ENCODE assay signal across 23 cellular contexts in genomic region chr1:1463312-1463711, GRCh38. TPM values are rescaled to one million over a fixed set of nuclear protein-coding genes. Genes with fewer than 3 reads are reported as not detected.
"Had no signal": no experiment of that assay in that cellular context is flagged by ENCODE, and none has a peak within 500 bp of the region (broad histone marks: within the 10 kb centered on the region; RNA-seq: fewer than 3 reads in every experiment).

No MANE protein-coding gene starts in this region.

- H2AFZ ChIP-seq: hepatocyte had no signal

- H3K36me3 ChIP-seq: colonic mucosa, esophagus muscularis mucosa, gastroesophageal sphincter, heart left ventricle, prostate gland, spleen, suprapubic skin, transverse colon, upper lobe of right lung, uterus had no signal

- H3K4me2 ChIP-seq: hepatocyte had no signal

- DNase-seq: colonic mucosa; effector CD8-positive, alpha-beta T cell; endodermal cell; foreskin keratinocyte; heart left ventricle; kidney; mesenchymal stem cell; mucosa of descending colon; nucleus accumbens; spleen; stimulated activated CD4-positive, alpha-beta T cell treated with anti-CD3 and anti-CD28 coated beads, Interleukin-2, amount 100 ng/mL, for 48 hours; stimulated activated naive CD4-positive, alpha-beta T cell; stimulated activated naive CD8-positive, alpha-beta T cell treated with anti-CD3 and anti-CD28 coated beads, Interleukin-15, amount 100 ng/mL, for 72 hours; upper lobe of right lung; uterus had no signal

- H3K27me3 ChIP-seq: colonic mucosa, foreskin keratinocyte, gastroesophageal sphincter, heart left ventricle, hepatocyte, transverse colon, upper lobe of right lung, uterus had no signal

- H3K4me3 ChIP-seq: colonic mucosa, gastroesophageal sphincter, hepatocyte, mucosa of descending colon, suprapubic skin, transverse colon had no signal

- H3K4me1 ChIP-seq: colonic mucosa, gastroesophageal sphincter, prostate gland, suprapubic skin, uterus had no signal

- H3K9me3 ChIP-seq: colonic mucosa, esophagus muscularis mucosa, gastroesophageal sphincter, heart left ventricle, mucosa of descending colon, prostate gland, spleen, suprapubic skin, transverse colon, upper lobe of right lung, uterus had no signal

- H3K79me2 ChIP-seq: hepatocyte had no signal

- H3K27ac ChIP-seq: colonic mucosa, esophagus muscularis mucosa, foreskin keratinocyte, hepatocyte, skin epidermis, suprapubic skin, upper lobe of right lung, uterus had no signal

RNA-seq across cellular contexts. Expression of gene ANKRD65, which starts 42.2 kb away (rescaled TPM):
- total RNA-seq: natural killer cell treated with Interleukin-12 subunit alpha and Interleukin-12 subunit beta and Interleukin-15 and Interleukin-18, amount 100 ng/mL, for 72 hours had no signal
